ENCODE assay signal across 9 cellular contexts in the genomic region with DNA sequence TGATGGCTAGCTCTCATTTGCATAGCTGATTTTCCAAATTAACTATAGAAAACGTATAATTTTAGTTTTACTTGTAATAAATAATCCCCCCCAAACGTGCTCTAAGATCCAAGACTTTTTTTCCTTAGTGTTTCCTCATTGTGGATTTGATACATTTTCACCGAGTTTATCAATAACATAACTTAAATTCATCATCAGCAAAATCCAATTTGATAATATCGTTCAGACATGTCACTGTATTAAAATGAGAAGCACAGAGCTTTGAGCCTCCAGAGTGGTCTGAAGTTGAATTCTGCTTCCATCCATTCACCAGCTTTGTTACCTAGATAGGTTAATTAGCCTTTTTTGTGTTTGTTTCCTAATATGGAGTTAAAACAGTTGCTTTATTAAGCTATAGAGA.
"Had no signal": no experiment of that assay in that cellular context is flagged by ENCODE, and none has a peak within 500 bp of the region (broad histone marks: within the 10 kb centered on the region; RNA-seq: fewer than 3 reads in every experiment).

No MANE protein-coding gene starts in this region.

- H2AFZ ChIP-seq: GM23248 had no signal

- ATAC-seq: HCT116 had no signal

- H3K4me1 Mint-ChIP-seq: IgD-negative memory B cell had no signal

- H3K36me3 ChIP-seq: HAP-1 had no signal

- H3K27ac ChIP-seq: GM23248, HL-60 had no signal

- H3K9me3 ChIP-seq: HAP-1 had no signal

- H3K4me3 ChIP-seq: GM23248, HAP-1 had no signal

- H3K9ac ChIP-seq: GM23248 had no signal

- H3K9me3 Mint-ChIP-seq: HFFc6, IgD-negative memory B cell had no signal

- H3K27ac Mint-ChIP-seq: HFFc6, IgD-negative memory B cell had no signal

- H3K27me3 Mint-ChIP-seq: IgD-negative memory B cell had no signal

- DNase-seq: GM23248, GOT3, H7, HFFc6, KG1 had no signal

- H3K4me3 Mint-ChIP-seq: HFFc6, IgD-negative memory B cell had no signal
